Comparison of ENCODE assay signal across 2 cellular contexts in the genomic region with DNA sequence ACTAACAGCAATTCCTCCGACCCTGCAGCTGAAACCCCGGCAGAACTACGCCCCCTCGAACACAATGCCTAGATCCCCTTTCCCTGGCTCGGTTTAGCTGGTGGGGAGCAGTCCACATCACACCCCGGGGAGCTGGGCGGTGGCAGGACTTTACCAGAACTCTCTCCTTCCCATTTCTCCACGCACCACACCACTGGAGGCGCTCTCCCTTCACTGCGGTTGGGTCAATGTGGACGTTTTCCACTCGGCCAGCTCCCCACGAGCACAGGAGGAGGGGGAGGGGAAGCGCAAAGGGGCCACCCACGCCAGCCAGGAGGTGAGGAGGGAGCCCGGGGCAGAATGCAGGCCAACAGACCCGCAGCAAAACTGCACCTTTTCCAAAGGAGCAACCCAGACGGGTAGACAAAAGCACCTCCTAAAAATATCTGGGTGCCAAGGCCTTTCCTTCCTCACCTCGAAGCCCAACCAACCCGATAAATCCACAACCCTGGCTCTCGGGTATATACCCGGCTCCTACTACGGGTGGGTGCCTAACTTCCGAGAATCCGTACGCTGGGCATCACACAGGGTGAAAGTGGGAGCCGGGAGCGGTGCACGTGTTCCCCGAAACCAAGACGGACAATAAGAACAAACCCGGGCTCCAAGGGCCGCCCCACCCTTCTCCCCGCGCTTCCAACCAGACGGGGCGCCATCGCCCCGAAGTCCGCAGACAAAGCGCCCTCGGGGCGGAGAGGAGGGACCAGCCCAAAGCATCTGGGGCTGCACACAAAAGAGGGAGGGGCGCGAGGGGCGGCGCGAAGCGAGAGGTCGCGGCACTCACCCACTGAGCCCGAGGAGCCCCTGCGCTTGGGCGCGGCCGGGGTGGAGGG.
TF ChIP-seq lines count a peak whose summit lies in the region.

No MANE protein-coding gene starts in this region.

TF ChIP-seq in A549, 52 proteins besides CTCF, POLR2A, EP300 and RAD21 (continued from another document):
- TF ChIP-seq, protein P1, sequence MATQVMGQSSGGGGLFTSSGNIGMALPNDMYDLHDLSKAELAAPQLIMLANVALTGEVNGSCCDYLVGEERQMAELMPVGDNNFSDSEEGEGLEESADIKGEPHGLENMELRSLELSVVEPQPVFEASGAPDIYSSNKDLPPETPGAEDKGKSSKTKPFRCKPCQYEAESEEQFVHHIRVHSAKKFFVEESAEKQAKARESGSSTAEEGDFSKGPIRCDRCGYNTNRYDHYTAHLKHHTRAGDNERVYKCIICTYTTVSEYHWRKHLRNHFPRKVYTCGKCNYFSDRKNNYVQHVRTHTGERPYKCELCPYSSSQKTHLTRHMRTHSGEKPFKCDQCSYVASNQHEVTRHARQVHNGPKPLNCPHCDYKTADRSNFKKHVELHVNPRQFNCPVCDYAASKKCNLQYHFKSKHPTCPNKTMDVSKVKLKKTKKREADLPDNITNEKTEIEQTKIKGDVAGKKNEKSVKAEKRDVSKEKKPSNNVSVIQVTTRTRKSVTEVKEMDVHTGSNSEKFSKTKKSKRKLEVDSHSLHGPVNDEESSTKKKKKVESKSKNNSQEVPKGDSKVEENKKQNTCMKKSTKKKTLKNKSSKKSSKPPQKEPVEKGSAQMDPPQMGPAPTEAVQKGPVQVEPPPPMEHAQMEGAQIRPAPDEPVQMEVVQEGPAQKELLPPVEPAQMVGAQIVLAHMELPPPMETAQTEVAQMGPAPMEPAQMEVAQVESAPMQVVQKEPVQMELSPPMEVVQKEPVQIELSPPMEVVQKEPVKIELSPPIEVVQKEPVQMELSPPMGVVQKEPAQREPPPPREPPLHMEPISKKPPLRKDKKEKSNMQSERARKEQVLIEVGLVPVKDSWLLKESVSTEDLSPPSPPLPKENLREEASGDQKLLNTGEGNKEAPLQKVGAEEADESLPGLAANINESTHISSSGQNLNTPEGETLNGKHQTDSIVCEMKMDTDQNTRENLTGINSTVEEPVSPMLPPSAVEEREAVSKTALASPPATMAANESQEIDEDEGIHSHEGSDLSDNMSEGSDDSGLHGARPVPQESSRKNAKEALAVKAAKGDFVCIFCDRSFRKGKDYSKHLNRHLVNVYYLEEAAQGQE (IDR thresholded peaks at IDR 0.05) = no peak
- TF ChIP-seq, protein P2, sequence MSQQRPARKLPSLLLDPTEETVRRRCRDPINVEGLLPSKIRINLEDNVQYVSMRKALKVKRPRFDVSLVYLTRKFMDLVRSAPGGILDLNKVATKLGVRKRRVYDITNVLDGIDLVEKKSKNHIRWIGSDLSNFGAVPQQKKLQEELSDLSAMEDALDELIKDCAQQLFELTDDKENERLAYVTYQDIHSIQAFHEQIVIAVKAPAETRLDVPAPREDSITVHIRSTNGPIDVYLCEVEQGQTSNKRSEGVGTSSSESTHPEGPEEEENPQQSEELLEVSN (IDR thresholded peaks at IDR 0.05; ENCODE audit: borderline replicate concordance, low read depth) = peak; percentile 15; the same call in 1 of the 2 replicates
- TF ChIP-seq EHMT2 (IDR thresholded peaks at IDR 0.05; ENCODE audit: low read depth) (no peak), NPAS2 (CRISPR knock-in tag; IDR thresholded peaks at IDR 0.05; ENCODE audit: borderline replicate concordance) (no peak), JUNB (IDR thresholded peaks at IDR 0.05) (no peak), POLR2AphosphoS2 (conservative IDR thresholded peaks at IDR 0.05; ENCODE audit: low read length) (0 out of 2 replicates have a peak, but pooled peaks have one; percentile 14), CHD2 (IDR thresholded peaks at IDR 0.05; ENCODE audit: low read length, partially characterized antibody) (no peak), TFCP2L1 (CRISPR knock-in tag; IDR thresholded peaks at IDR 0.05) (no peak), CBX2 (IDR thresholded peaks at IDR 0.05; ENCODE audit: borderline replicate concordance, low read depth) (no peak), ZNF302 (CRISPR knock-in tag; IDR thresholded peaks at IDR 0.05) (no peak), NFE2L2 (conservative IDR thresholded peaks at IDR 0.05; ENCODE audit: low read length) (no peak), BHLHE40 (IDR thresholded peaks at IDR 0.05; ENCODE audit: low read depth, low read length) (no peak), KDM1A (IDR thresholded peaks at IDR 0.05; ENCODE audit: low read depth) (no peak), PHF8 (IDR thresholded peaks at IDR 0.05; ENCODE audit: borderline replicate concordance, low read depth) (peak; percentile 58; the same call in 1 of the 2 replicates), GATA3 (IDR thresholded peaks at IDR 0.05; ENCODE audit: borderline replicate concordance) (no peak; the same call in 1 of the 2 replicates), MYC (IDR thresholded peaks at IDR 0.05; ENCODE audit: borderline replicate concordance, low read length) (peak; percentile 88), CEBPB (IDR thresholded peaks at IDR 0.05) (peak in 1 of 2 experiments; percentile 44; a peak in 1 of 4 replicates), SMC3 (IDR thresholded peaks at IDR 0.05) (peak; percentile 20; the same call in 1 of the 3 replicates), TP53 (CRISPR knock-in tag; IDR thresholded peaks at IDR 0.05) (peak; percentile 77; the same call in 1 of the 2 replicates)
- TF ChIP-seq, protein P3, sequence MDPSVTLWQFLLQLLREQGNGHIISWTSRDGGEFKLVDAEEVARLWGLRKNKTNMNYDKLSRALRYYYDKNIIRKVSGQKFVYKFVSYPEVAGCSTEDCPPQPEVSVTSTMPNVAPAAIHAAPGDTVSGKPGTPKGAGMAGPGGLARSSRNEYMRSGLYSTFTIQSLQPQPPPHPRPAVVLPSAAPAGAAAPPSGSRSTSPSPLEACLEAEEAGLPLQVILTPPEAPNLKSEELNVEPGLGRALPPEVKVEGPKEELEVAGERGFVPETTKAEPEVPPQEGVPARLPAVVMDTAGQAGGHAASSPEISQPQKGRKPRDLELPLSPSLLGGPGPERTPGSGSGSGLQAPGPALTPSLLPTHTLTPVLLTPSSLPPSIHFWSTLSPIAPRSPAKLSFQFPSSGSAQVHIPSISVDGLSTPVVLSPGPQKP (IDR thresholded peaks at IDR 0.05; ENCODE audit: low read depth, low read length) = no peak
- TF ChIP-seq, protein P4, sequence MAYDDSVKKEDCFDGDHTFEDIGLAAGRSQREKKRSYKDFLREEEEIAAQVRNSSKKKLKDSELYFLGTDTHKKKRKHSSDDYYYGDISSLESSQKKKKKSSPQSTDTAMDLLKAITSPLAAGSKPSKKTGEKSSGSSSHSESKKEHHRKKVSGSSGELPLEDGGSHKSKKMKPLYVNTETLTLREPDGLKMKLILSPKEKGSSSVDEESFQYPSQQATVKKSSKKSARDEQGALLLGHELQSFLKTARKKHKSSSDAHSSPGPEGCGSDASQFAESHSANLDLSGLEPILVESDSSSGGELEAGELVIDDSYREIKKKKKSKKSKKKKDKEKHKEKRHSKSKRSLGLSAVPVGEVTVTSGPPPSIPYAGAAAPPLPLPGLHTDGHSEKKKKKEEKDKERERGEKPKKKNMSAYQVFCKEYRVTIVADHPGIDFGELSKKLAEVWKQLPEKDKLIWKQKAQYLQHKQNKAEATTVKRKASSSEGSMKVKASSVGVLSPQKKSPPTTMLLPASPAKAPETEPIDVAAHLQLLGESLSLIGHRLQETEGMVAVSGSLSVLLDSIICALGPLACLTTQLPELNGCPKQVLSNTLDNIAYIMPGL (CRISPR knock-in tag; IDR thresholded peaks at IDR 0.05; ENCODE audit: borderline replicate concordance) = peak; percentile 59; the same call in 1 of the 2 replicates

TF ChIP-seq in Ishikawa, 13 proteins besides CTCF, POLR2A, EP300 and RAD21 (continued from another document):
- TF ChIP-seq, protein P1 (IDR thresholded peaks at IDR 0.05; ENCODE audit: low read depth) = no peak
- TF ChIP-seq CREB1 (IDR thresholded peaks at IDR 0.05; ENCODE audit: low read depth) (no peak), CEBPB (IDR thresholded peaks at IDR 0.05) (no peak), ZBTB7A (IDR thresholded peaks at IDR 0.05; ENCODE audit: low read depth) (0 out of 2 replicates have a peak, but pooled peaks have one; percentile 43), TEAD4 (IDR thresholded peaks at IDR 0.05) (no peak; the same call in 1 of the 2 replicates), TAF1 (IDR thresholded peaks at IDR 0.05; ENCODE audit: low read depth) (peak; percentile 63; the same call in 1 of the 2 replicates), NFIC (IDR thresholded peaks at IDR 0.05) (no peak)
- TF ChIP-seq, protein P5, sequence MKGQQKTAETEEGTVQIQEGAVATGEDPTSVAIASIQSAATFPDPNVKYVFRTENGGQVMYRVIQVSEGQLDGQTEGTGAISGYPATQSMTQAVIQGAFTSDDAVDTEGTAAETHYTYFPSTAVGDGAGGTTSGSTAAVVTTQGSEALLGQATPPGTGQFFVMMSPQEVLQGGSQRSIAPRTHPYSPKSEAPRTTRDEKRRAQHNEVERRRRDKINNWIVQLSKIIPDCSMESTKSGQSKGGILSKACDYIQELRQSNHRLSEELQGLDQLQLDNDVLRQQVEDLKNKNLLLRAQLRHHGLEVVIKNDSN (IDR thresholded peaks at IDR 0.05) = 0 out of 2 replicates have a peak, but pooled peaks have one; percentile 10
- TF ChIP-seq, protein P6, sequence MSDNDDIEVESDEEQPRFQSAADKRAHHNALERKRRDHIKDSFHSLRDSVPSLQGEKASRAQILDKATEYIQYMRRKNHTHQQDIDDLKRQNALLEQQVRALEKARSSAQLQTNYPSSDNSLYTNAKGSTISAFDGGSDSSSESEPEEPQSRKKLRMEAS (IDR thresholded peaks at IDR 0.05) = peak; percentile 57
